1 cellular context compared by ENCODE assay signal in the genomic region with DNA sequence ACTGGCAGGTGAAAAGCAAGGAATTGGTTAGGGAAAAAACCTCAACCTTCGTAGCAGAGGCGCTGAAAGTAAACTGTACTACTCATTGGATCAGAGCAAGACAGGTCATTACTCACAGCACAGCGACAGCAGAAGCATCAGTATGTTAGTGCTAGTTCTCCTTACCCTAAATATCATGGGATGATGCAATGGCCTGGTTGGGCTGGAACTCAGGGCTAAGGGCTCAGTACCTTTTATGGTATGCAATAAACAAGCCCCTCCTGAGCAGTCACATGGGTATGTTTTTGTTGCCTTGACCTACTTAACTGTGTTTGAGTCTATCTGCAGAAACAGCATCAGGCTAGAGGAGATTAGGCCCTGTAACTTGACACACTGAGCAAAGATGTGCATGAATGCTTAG.
TF ChIP-seq lines count a peak whose summit lies in the region.

No MANE protein-coding gene starts in this region.

TF ChIP-seq in GM23338, 12 proteins besides CTCF, POLR2A, EP300 and RAD21:
- TF ChIP-seq, protein P1, sequence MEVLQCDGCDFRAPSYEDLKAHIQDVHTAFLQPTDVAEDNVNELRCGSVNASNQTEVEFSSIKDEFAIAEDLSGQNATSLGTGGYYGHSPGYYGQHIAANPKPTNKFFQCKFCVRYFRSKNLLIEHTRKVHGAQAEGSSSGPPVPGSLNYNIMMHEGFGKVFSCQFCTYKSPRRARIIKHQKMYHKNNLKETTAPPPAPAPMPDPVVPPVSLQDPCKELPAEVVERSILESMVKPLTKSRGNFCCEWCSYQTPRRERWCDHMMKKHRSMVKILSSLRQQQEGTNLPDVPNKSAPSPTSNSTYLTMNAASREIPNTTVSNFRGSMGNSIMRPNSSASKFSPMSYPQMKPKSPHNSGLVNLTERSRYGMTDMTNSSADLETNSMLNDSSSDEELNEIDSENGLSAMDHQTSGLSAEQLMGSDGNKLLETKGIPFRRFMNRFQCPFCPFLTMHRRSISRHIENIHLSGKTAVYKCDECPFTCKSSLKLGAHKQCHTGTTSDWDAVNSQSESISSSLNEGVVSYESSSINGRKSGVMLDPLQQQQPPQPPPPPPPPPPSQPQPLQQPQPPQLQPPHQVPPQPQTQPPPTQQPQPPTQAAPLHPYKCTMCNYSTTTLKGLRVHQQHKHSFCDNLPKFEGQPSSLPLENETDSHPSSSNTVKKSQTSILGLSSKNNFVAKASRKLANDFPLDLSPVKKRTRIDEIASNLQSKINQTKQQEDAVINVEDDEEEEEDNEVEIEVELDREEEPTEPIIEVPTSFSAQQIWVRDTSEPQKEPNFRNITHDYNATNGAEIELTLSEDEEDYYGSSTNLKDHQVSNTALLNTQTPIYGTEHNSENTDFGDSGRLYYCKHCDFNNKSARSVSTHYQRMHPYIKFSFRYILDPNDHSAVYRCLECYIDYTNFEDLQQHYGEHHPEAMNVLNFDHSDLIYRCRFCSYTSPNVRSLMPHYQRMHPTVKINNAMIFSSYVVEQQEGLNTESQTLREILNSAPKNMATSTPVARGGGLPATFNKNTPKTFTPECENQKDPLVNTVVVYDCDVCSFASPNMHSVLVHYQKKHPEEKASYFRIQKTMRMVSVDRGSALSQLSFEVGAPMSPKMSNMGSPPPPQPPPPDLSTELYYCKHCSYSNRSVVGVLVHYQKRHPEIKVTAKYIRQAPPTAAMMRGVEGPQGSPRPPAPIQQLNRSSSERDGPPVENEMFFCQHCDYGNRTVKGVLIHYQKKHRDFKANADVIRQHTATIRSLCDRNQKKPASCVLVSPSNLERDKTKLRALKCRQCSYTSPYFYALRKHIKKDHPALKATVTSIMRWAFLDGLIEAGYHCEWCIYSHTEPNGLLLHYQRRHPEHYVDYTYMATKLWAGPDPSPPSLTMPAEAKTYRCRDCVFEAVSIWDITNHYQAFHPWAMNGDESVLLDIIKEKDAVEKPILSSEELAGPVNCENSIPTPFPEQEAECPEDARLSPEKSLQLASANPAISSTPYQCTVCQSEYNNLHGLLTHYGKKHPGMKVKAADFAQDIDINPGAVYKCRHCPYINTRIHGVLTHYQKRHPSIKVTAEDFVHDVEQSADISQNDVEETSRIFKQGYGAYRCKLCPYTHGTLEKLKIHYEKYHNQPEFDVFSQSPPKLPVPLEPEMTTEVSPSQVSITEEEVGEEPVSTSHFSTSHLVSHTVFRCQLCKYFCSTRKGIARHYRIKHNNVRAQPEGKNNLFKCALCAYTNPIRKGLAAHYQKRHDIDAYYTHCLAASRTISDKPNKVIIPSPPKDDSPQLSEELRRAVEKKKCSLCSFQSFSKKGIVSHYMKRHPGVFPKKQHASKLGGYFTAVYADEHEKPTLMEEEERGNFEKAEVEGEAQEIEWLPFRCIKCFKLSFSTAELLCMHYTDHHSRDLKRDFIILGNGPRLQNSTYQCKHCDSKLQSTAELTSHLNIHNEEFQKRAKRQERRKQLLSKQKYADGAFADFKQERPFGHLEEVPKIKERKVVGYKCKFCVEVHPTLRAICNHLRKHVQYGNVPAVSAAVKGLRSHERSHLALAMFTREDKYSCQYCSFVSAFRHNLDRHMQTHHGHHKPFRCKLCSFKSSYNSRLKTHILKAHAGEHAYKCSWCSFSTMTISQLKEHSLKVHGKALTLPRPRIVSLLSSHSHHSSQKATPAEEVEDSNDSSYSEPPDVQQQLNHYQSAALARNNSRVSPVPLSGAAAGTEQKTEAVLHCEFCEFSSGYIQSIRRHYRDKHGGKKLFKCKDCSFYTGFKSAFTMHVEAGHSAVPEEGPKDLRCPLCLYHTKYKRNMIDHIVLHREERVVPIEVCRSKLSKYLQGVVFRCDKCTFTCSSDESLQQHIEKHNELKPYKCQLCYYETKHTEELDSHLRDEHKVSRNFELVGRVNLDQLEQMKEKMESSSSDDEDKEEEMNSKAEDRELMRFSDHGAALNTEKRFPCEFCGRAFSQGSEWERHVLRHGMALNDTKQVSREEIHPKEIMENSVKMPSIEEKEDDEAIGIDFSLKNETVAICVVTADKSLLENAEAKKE (CRISPR knock-in tag; IDR thresholded peaks at IDR 0.05), result 0 out of 2 replicates have a peak, but pooled peaks have one; percentile 17
- no peak for TF ChIP-seq ZNF331 (CRISPR knock-in tag; IDR thresholded peaks at IDR 0.05; ENCODE audit: low read depth)
